In genomic region chr6:3159805-3160781, GRCh38 we compare ENCODE assay signal across 1 cellular context.
TF ChIP-seq lines count a peak whose summit lies in the region.

No MANE protein-coding gene starts in this region.

TF ChIP-seq in HepG2, 621 proteins besides CTCF, POLR2A, EP300 and RAD21 (continued from another document):
- TF ChIP-seq RARG (CRISPR knock-in tag; IDR thresholded peaks at IDR 0.05; ENCODE audit: low read depth) (no peak), ZBTB46 (CRISPR knock-in tag; IDR thresholded peaks at IDR 0.05; ENCODE audit: borderline replicate concordance) (no peak), TBX2 (CRISPR knock-in tag; IDR thresholded peaks at IDR 0.05; ENCODE audit: borderline replicate concordance) (peak; percentile 13; the same call in 1 of the 2 replicates), ZNF878 (CRISPR knock-in tag; IDR thresholded peaks at IDR 0.05) (peak; percentile 62; the same call in 1 of the 2 replicates), RELA (CRISPR knock-in tag; IDR thresholded peaks at IDR 0.05) (no peak), ZNF687 (CRISPR knock-in tag; IDR thresholded peaks at IDR 0.05) (peak; percentile 55), FOXK2 (IDR thresholded peaks at IDR 0.05) (no peak), IRF9 (CRISPR knock-in tag; IDR thresholded peaks at IDR 0.05; ENCODE audit: borderline replicate concordance) (no peak), KDM2A (CRISPR knock-in tag; IDR thresholded peaks at IDR 0.05; ENCODE audit: borderline replicate concordance, low read depth) (peak; percentile 43; the same call in 1 of the 2 replicates), ZNF768 (CRISPR knock-in tag; IDR thresholded peaks at IDR 0.05) (peak; percentile 79), SOX5 (CRISPR knock-in tag; IDR thresholded peaks at IDR 0.05; ENCODE audit: borderline replicate concordance) (0 out of 2 replicates have a peak, but pooled peaks have one; percentile 26), SAP130 (CRISPR knock-in tag; IDR thresholded peaks at IDR 0.05; ENCODE audit: low read depth) (peak; percentile 36; the same call in 1 of the 2 replicates), CENPBD1 (CRISPR knock-in tag; IDR thresholded peaks at IDR 0.05; ENCODE audit: borderline replicate concordance, low read depth) (no peak), IKZF4 (CRISPR knock-in tag; IDR thresholded peaks at IDR 0.05; ENCODE audit: borderline replicate concordance, low read depth, not compliant biosample characterization) (no peak), ATF3 (CRISPR knock-in tag; IDR thresholded peaks at IDR 0.05) (0 out of 2 replicates have a peak, but pooled peaks have one; percentile 22), ATF2 (CRISPR knock-in tag; IDR thresholded peaks at IDR 0.05) (no peak), CREB1 (IDR thresholded peaks at IDR 0.05) (0 out of 2 replicates have a peak, but pooled peaks have one; percentile 14), CREB1 (CRISPR knock-in tag; IDR thresholded peaks at IDR 0.05) (no peak; the same call in 1 of the 2 replicates), ZNF501 (CRISPR knock-in tag; IDR thresholded peaks at IDR 0.05) (peak; percentile 68), RFX3 (CRISPR knock-in tag; IDR thresholded peaks at IDR 0.05) (peak; percentile 25; the same call in 1 of the 2 replicates), MBD4 (IDR thresholded peaks at IDR 0.05; ENCODE audit: borderline replicate concordance, low read length) (no peak), KAT8 (CRISPR knock-in tag; IDR thresholded peaks at IDR 0.05) (0 out of 2 replicates have a peak, but pooled peaks have one; percentile 25), ARID5B (CRISPR knock-in tag; IDR thresholded peaks at IDR 0.05) (peak; percentile 12; the same call in 1 of the 2 replicates), ATRX (CRISPR knock-in tag; IDR thresholded peaks at IDR 0.05; ENCODE audit: borderline replicate concordance) (no peak), GMEB2 (CRISPR knock-in tag; IDR thresholded peaks at IDR 0.05; ENCODE audit: low read depth) (no peak), MED1 (CRISPR knock-in tag; IDR thresholded peaks at IDR 0.05) (0 out of 2 replicates have a peak, but pooled peaks have one; percentile 1), HNF1B (CRISPR knock-in tag; IDR thresholded peaks at IDR 0.05) (peak; percentile 61), ZBTB38 (CRISPR knock-in tag; IDR thresholded peaks at IDR 0.05) (peak; percentile 79), ELF3 (CRISPR knock-in tag; IDR thresholded peaks at IDR 0.05) (peak; percentile 47; the same call in 1 of the 2 replicates), AGO2 (optimal IDR thresholded peaks at IDR 0.05; ENCODE audit: low read depth, low read length) (peak; percentile 24)
